Comparison of ENCODE assay signal across 1 cellular context in the genomic region with DNA sequence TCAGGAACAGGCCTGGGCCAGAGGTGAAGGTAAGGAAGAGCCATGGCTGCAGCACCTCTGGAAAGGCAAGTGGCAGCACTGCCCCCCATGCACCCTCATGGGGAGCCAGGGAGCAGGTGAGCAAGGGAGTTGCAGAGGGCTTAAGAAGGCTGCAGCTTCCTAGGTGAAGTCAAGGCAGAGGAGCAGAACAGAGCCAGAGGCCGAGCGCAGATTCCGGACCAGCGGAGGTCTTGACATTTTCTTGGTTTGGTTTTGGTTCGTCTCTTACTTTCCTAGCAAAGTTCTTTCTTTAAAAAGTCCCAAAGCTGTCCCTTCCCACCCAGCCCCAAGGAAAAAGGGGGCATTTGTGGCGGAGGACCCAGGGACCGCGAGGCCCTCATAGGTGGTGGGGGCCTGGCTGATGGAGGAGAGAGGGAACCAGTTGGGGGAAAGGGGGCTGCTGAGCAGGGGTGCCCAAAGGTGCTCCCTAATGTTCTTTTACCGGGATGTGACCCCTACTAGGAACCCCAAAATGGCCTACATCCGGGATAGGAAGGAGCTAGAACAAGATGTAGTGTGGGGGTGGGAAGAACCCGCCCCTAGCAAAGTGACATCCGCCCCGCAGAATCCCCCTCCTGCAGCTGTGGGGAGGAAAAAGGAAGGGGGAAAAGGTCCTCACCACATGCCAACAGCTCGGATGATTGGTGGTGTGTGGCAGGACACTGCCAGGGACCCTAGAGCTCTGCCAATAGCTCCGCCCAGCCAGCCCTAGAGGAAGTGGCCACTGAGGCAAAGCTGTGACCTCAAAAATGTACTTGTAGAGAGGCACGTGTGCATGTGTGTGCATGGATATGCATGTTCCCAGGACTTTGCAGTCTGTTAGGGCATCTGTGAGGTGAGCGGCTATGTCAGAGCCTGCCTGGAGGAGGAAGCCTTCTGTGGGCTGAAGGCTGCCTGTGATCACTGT.
TF ChIP-seq lines count a peak whose summit lies in the region.

No MANE protein-coding gene starts in this region.

TF ChIP-seq in IMR-90, 13 proteins besides CTCF, POLR2A, EP300 and RAD21:
- TF ChIP-seq BHLHE40 (IDR thresholded peaks at IDR 0.05; ENCODE audit: low read depth, low read length) = no peak
- TF ChIP-seq NFE2L2 (IDR thresholded peaks at IDR 0.05; ENCODE audit: low read depth, low read length) = no peak
- TF ChIP-seq SMC3 (IDR thresholded peaks at IDR 0.05; ENCODE audit: low read depth, low read length) = no peak
- TF ChIP-seq CHD1 (IDR thresholded peaks at IDR 0.05; ENCODE audit: low read depth, low read length) = no peak
- TF ChIP-seq MXI1 (IDR thresholded peaks at IDR 0.05; ENCODE audit: borderline replicate concordance, low read depth, low read length) = no peak
- TF ChIP-seq RFX5 (IDR thresholded peaks at IDR 0.05; ENCODE audit: low read depth, low read length) = no peak
- no peak for TF ChIP-seq MAFK (IDR thresholded peaks at IDR 0.05; ENCODE audit: low read depth, low read length)
- TF ChIP-seq ELK1 (IDR thresholded peaks at IDR 0.05; ENCODE audit: borderline replicate concordance, low read depth, low read length) = no peak
- TF ChIP-seq MAZ (IDR thresholded peaks at IDR 0.05; ENCODE audit: borderline replicate concordance, low read depth, low read length) = no peak
- no peak for TF ChIP-seq FOS (IDR thresholded peaks at IDR 0.05; ENCODE audit: low read depth, low read length)
- no peak for TF ChIP-seq RCOR1 (IDR thresholded peaks at IDR 0.05; ENCODE audit: insufficient replicate concordance, low read length)
- no peak for TF ChIP-seq USF2 (IDR thresholded peaks at IDR 0.05; ENCODE audit: low read depth, low read length)
- no peak for TF ChIP-seq CEBPB (IDR thresholded peaks at IDR 0.05; ENCODE audit: low read depth, low read length)
